Comparison of ENCODE assay signal across 17 cellular contexts in the genomic region with DNA sequence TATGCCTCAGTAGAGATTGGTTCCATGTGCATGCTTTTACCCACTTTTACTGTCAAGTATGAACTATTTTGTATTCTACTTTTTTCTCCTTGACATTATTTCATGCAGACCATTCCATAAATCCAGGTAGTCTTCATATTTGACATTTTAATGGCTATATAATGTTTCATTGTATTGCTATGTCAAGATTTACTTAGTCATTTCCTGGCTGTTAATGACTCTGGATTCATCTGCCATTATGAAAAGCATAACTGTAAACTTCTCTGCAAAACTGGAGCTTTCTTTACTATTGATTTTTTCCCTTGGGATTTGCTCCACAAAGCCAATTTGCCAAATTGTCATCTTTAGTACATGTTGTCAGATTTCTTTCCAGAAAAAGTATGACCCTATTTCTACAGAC. TPM values are rescaled to one million over a fixed set of nuclear protein-coding genes. Genes with fewer than 3 reads are reported as not detected.
A peak's percentile ranks its signal among the peaks of the same experiment; 100 is the strongest.
DNase-seq lines count a peak whose midpoint lies in the region; ATAC-seq and TF ChIP-seq lines count a peak whose summit lies in the region.
"Had no signal": no experiment of that assay in that cellular context is flagged by ENCODE, and none has a peak within 500 bp of the region (broad histone marks: within the 10 kb centered on the region; RNA-seq: fewer than 3 reads in every experiment).

No MANE protein-coding gene starts in this region.

- POLR2A ChIA-PET in SK-N-SH (lab: Yijun Ruan, JAX), result no interaction called here

- no peak overlapping the region for H3K27ac Mint-ChIP-seq in stimulated activated effector memory CD8-positive, alpha-beta T cell treated with anti-CD3 and anti-CD28 coated beads, Interleukin-12 subunit alpha, Interleukin-12 subunit beta, amount 100 ng/mL, for 72 hours
- H3K27ac Mint-ChIP-seq: CD8-positive, alpha-beta T cell had no signal

- no peaks in the 10 kb centered on the region for H3K9me2 ChIP-seq in SK-N-SH

- CTCF ChIA-PET in SK-N-SH (lab: Yijun Ruan, JAX), result interaction anchor here (0.5 kb wide), 1 partner anchor 462 kb away, joined by 3 read pairs; no protein-coding TSS in a partner anchor

- H3K9ac ChIP-seq in SK-N-SH, result no peak overlapping the region
- H3K9ac ChIP-seq: BLaER1 had no signal

- H3K27ac ChIP-seq in SK-N-SH (ENCODE audit: low read depth in 2 of 2, low read length in 1 of 2) (no peak overlapping the region), RWPE2 (ENCODE audit: poor library complexity, severe bottlenecking) (peak overlapping the region; percentile 37)
- H3K27ac ChIP-seq: BLaER1, RWPE1 had no signal

- no peak overlapping the region for H3K4me3 Mint-ChIP-seq in stimulated activated effector memory CD8-positive, alpha-beta T cell treated with anti-CD3 and anti-CD28 coated beads, Interleukin-12 subunit alpha, Interleukin-12 subunit beta, amount 100 ng/mL, for 72 hours
- H3K4me3 Mint-ChIP-seq: CD8-positive, alpha-beta T cell had no signal

- TF ChIP-seq RAD21 in SK-N-SH (IDR thresholded peaks at IDR 0.05; ENCODE audit: low read length), result no peak

- H4K20me1 ChIP-seq in SK-N-SH (ENCODE audit: insufficient read depth), result no peaks in the 10 kb centered on the region
- H4K20me1 ChIP-seq: BLaER1 had no signal

- no peak for TF ChIP-seq CTCF in SK-N-SH (IDR thresholded peaks at IDR 0.05)
- no peak for TF ChIP-seq CTCF in RWPE2 (IDR thresholded peaks at IDR 0.05; ENCODE audit: poor library complexity, severe bottlenecking)
- TF ChIP-seq CTCF in mucosa of descending colon (IDR thresholded peaks at IDR 0.05), result no peak

- ATAC-seq in SK-N-SH treated with all-trans-retinoic acid at 6 μM for 48 hours (no peak), RWPE2 (ENCODE audit: low read depth) (no peak), mucosa of descending colon (peak; percentile 25)
- no peak for ATAC-seq in stimulated activated effector memory CD8-positive, alpha-beta T cell treated with anti-CD3 and anti-CD28 coated beads, Interleukin-12 subunit alpha, Interleukin-12 subunit beta, amount 100 ng/mL, for 72 hours
- ATAC-seq: CD8-positive, alpha-beta T cell had no signal

- no peaks in the 10 kb centered on the region; the same call in 1 of the 2 replicates for H3K9me3 ChIP-seq in SK-N-SH
- H3K9me3 ChIP-seq in RWPE2 (ENCODE audit: severe bottlenecking), result peaks cover 2% of the 10 kb centered on the region
- H3K9me3 ChIP-seq in mucosa of descending colon, result no peaks in the 10 kb centered on the region
- H3K9me3 ChIP-seq: BLaER1 had no signal

- H3K4me1 Mint-ChIP-seq in stimulated activated effector memory CD8-positive, alpha-beta T cell treated with anti-CD3 and anti-CD28 coated beads, Interleukin-12 subunit alpha, Interleukin-12 subunit beta, amount 100 ng/mL, for 72 hours, result no peaks in the 10 kb centered on the region

- no peak for TF ChIP-seq EP300 in SK-N-SH (IDR thresholded peaks at IDR 0.05; ENCODE audit: borderline replicate concordance in 1 of 2, low read depth in 1 of 2, low read length in 1 of 2)

- no peak overlapping the region for H3K4me2 ChIP-seq in SK-N-SH
- H3K4me2 ChIP-seq: BLaER1 had no signal

- peaks cover 3% of the 10 kb centered on the region for H3K9me3 Mint-ChIP-seq in stimulated activated effector memory CD8-positive, alpha-beta T cell treated with anti-CD3 and anti-CD28 coated beads, Interleukin-12 subunit alpha, Interleukin-12 subunit beta, amount 100 ng/mL, for 72 hours

- no peaks in the 10 kb centered on the region for H3K36me3 ChIP-seq in SK-N-SH (replicated peaks in 1 of 2; ENCODE audit: control insufficient read depth in 1 of 2, insufficient read depth in 2 of 2, low read length in 1 of 2)
- H3K36me3 ChIP-seq in RWPE2 (ENCODE audit: low read depth), result no peaks in the 10 kb centered on the region
- no peaks in the 10 kb centered on the region for H3K36me3 ChIP-seq in mucosa of descending colon (ENCODE audit: low read depth)
- H3K36me3 ChIP-seq: BLaER1 had no signal

- no peaks in the 10 kb centered on the region for H3K79me2 ChIP-seq in SK-N-SH (ENCODE audit: insufficient read depth)

- H3K4me3 ChIP-seq in SK-N-SH (ENCODE audit: low read depth in 2 of 2, low read length in 1 of 2) (no peak overlapping the region), RWPE2 (ENCODE audit: severe bottlenecking) (no peak overlapping the region), mucosa of descending colon (no peak overlapping the region)
- H3K4me3 ChIP-seq: BLaER1 had no signal

- H2AFZ ChIP-seq in SK-N-SH (ENCODE audit: low read depth), result no peak overlapping the region

- intact Hi-C loops in mucosa of descending colon (cut with DNase I, micrococcal nuclease), result no loop called here

- no peaks in the 10 kb centered on the region for H3K36me3 Mint-ChIP-seq in stimulated activated effector memory CD8-positive, alpha-beta T cell treated with anti-CD3 and anti-CD28 coated beads, Interleukin-12 subunit alpha, Interleukin-12 subunit beta, amount 100 ng/mL, for 72 hours
- H3K36me3 Mint-ChIP-seq: CD8-positive, alpha-beta T cell had no signal

- H3K4me1 ChIP-seq in SK-N-SH (ENCODE audit: control insufficient read depth in 1 of 2, insufficient read depth in 2 of 2, low read depth in 1 of 2, low read length in 1 of 2), result no peaks in the 10 kb centered on the region
- H3K4me1 ChIP-seq in RWPE2 (ENCODE audit: insufficient read depth, poor library complexity, severe bottlenecking), result no peaks in the 10 kb centered on the region
- H3K4me1 ChIP-seq in mucosa of descending colon (ENCODE audit: low read depth), result no peaks in the 10 kb centered on the region
- H3K4me1 ChIP-seq: BLaER1 had no signal

- H3K27me3 ChIP-seq in SK-N-SH (ENCODE audit: insufficient read depth) (no peaks in the 10 kb centered on the region), RWPE2 (ENCODE audit: insufficient read depth, poor library complexity, severe bottlenecking) (no peaks in the 10 kb centered on the region)
- H3K27me3 ChIP-seq: BLaER1 had no signal

- no peak for DNase-seq in SK-N-SH
- DNase-seq in GM04504 (ENCODE audit: low read depth), result peak; percentile 25
- DNase-seq in RWPE2 (ENCODE audit: low spot score), result no peak
- DNase-seq in mucosa of descending colon, result no peak
- DNase-seq in RPMI8226, result no peak
- DNase-seq in Ammon's horn (ENCODE audit: low spot score), result no peak
- DNase-seq in stimulated activated effector memory CD8-positive, alpha-beta T cell treated with anti-CD3 and anti-CD28 coated beads, Interleukin-12 subunit alpha, Interleukin-12 subunit beta, amount 100 ng/mL, for 72 hours (ENCODE audit: low spot score in 2 of 2), result no peak
- DNase-seq: CD8-positive, alpha-beta T cell; DND-41; MM.1S; NCI-H1092 treated with DMSO at 0.1 percent for 48 hours; NCI-H1694 treated with DMSO at 0.1 percent for 48 hours; NK-92 treated with Interleukin-12 subunit alpha and Interleukin-12 subunit beta, amount 100 ng/mL, for 24 hours; T-helper 9 cell had no signal

- peaks cover 4% of the 10 kb centered on the region for H3F3A ChIP-seq in SK-N-SH (replicated peaks; ENCODE audit: insufficient read depth)

TF ChIP-seq in SK-N-SH treated with all-trans-retinoic acid at 6 μM for 48 hours, 23 proteins besides CTCF, POLR2A, EP300 and RAD21:
- TF ChIP-seq ISL1 (CRISPR knock-in tag; IDR thresholded peaks at IDR 0.05) (0 out of 2 replicates have a peak, but pooled peaks have one; percentile 59), BACH2 (CRISPR knock-in tag; IDR thresholded peaks at IDR 0.05; ENCODE audit: borderline replicate concordance) (no peak)

TF ChIP-seq in SK-N-SH, 30 proteins besides CTCF, POLR2A, EP300 and RAD21 (continues in another document):
- TF ChIP-seq TAF1 (IDR thresholded peaks at IDR 0.05; ENCODE audit: borderline replicate concordance, low read depth, low read length) (no peak), JUND (IDR thresholded peaks at IDR 0.05) (no peak), RXRA (IDR thresholded peaks at IDR 0.05; ENCODE audit: borderline replicate concordance, low read depth) (no peak), RFX5 (IDR thresholded peaks at IDR 0.05; ENCODE audit: low read length) (no peak), TCF12 (IDR thresholded peaks at IDR 0.05) (no peak), RCOR1 (IDR thresholded peaks at IDR 0.05; ENCODE audit: low read length) (no peak)
- TF ChIP-seq, protein P1, sequence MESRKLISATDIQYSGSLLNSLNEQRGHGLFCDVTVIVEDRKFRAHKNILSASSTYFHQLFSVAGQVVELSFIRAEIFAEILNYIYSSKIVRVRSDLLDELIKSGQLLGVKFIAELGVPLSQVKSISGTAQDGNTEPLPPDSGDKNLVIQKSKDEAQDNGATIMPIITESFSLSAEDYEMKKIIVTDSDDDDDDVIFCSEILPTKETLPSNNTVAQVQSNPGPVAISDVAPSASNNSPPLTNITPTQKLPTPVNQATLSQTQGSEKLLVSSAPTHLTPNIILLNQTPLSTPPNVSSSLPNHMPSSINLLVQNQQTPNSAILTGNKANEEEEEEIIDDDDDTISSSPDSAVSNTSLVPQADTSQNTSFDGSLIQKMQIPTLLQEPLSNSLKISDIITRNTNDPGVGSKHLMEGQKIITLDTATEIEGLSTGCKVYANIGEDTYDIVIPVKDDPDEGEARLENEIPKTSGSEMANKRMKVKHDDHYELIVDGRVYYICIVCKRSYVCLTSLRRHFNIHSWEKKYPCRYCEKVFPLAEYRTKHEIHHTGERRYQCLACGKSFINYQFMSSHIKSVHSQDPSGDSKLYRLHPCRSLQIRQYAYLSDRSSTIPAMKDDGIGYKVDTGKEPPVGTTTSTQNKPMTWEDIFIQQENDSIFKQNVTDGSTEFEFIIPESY (IDR thresholded peaks at IDR 0.05; ENCODE audit: borderline replicate concordance, low read depth), result no peak
- TF ChIP-seq, protein P2, sequence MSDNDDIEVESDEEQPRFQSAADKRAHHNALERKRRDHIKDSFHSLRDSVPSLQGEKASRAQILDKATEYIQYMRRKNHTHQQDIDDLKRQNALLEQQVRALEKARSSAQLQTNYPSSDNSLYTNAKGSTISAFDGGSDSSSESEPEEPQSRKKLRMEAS (IDR thresholded peaks at IDR 0.05; ENCODE audit: low read depth), result no peak
- TF ChIP-seq, protein P3, sequence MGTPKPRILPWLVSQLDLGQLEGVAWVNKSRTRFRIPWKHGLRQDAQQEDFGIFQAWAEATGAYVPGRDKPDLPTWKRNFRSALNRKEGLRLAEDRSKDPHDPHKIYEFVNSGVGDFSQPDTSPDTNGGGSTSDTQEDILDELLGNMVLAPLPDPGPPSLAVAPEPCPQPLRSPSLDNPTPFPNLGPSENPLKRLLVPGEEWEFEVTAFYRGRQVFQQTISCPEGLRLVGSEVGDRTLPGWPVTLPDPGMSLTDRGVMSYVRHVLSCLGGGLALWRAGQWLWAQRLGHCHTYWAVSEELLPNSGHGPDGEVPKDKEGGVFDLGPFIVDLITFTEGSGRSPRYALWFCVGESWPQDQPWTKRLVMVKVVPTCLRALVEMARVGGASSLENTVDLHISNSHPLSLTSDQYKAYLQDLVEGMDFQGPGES (IDR thresholded peaks at IDR 0.05; ENCODE audit: low read depth, low read length), result no peak

RNA-seq across cellular contexts. Expression of a gene that starts 6.8 kb away (rescaled TPM):
- polyA plus RNA-seq in SK-N-SH (2012; rRNA removed), result 42.3 and 44.0 TPM in 2 replicates
- polyA plus RNA-seq in SK-N-SH (2012; cell fraction: cytosol; rRNA removed), result 44.9 and 47.2 TPM in 2 replicates
- polyA plus RNA-seq in SK-N-SH (2012; cell fraction: nucleus; rRNA removed), result 31.6 and 39.4 TPM in 2 replicates
- total RNA-seq in mucosa of descending colon, result 10 to 100 TPM; 35.1 to 49.8 (median 48.4) TPM
